8 cellular contexts compared by ENCODE assay signal in genomic region chr9:94213513-94214124, GRCh38. TPM values are rescaled to one million over a fixed set of nuclear protein-coding genes. Genes with fewer than 3 reads are reported as not detected.
DNase-seq lines count a peak whose midpoint lies in the region; TF ChIP-seq lines count a peak whose summit lies in the region.

No MANE protein-coding gene starts in this region.

- H3K4me3 Mint-ChIP-seq in activated T-helper 2 cell treated with anti-CD3 and anti-CD28 coated beads, Interferon-gamma antibody, Interleukin-2, Interleukin-4, amounts not matched to agents 10 μg/mL and 5 μg/mL and 100 μg/mL, durations not matched to agents 14 hours and 24 hours and 36 hours (ENCODE audit: low read depth) = no peak overlapping the region

- 16 to 26% methylated on average over 12 of the region's 12 CpGs for WGBS in testis, 2 donors

- intact Hi-C loops in activated T-helper 2 cell treated with anti-CD3 and anti-CD28 coated beads, Interferon-gamma antibody, Interleukin-2, Interleukin-4, amounts not matched to agents 10 μg/mL and 5 μg/mL and 100 μg/mL, durations not matched to agents 14 hours and 24 hours and 36 hours (cut with micrococcal nuclease) = loop anchor here (1.0 to 10.0 kb wide), 3 partner anchors 148 to 529 kb away; no protein-coding TSS in a partner anchor
- intact Hi-C loops in testis (cut with DNase I; ENCODE audit: low total_unique reads) = loop anchor here (10.0 kb wide), 1 partner anchor 149 kb away; no protein-coding TSS in a partner anchor

- no peaks in the 10 kb centered on the region for H3K4me1 ChIP-seq in testis

- H3K9me3 ChIP-seq in testis = no peaks in the 10 kb centered on the region

- H3K4me3 ChIP-seq in foreskin fibroblast (ENCODE audit: low read depth in 1 of 2, low read length in 2 of 2) (no peak overlapping the region), testis (no peak overlapping the region)

- DNase-seq in ELF-1 (ENCODE audit: low read depth, low spot score) (peak; percentile 81), HCEC 1CT (peak; percentile 65), MV-4-11 (lab: John Stamatoyannopoulos, UW) (peak; percentile 82), SHP77 treated with DMSO at 0.1 percent for 48 hours (lab: John Stamatoyannopoulos, UW) (peak; percentile 49), foreskin fibroblast (peak; percentile 57 to 85), occipital lobe (lab: John Stamatoyannopoulos, UW) (peak; percentile 46), testis (peak; percentile 85)
- peak; percentile 66 for DNase-seq in activated T-helper 2 cell treated with anti-CD3 and anti-CD28 coated beads, Interferon-gamma antibody, Interleukin-2, Interleukin-4, amounts not matched to agents 10 μg/mL and 5 μg/mL and 100 μg/mL, durations not matched to agents 14 hours and 24 hours and 36 hours (ENCODE audit: low spot score)

- peak; percentile 65 for TF ChIP-seq CTCF in foreskin fibroblast (IDR thresholded peaks at IDR 0.05; ENCODE audit: low read depth, low read length)
- TF ChIP-seq CTCF in testis (IDR thresholded peaks at IDR 0.05) = peak; percentile 83 to 86 (median 84)

- H3K27ac ChIP-seq in testis = no peak overlapping the region

- H3K36me3 Mint-ChIP-seq in activated T-helper 2 cell treated with anti-CD3 and anti-CD28 coated beads, Interferon-gamma antibody, Interleukin-2, Interleukin-4, amounts not matched to agents 10 μg/mL and 5 μg/mL and 100 μg/mL, durations not matched to agents 14 hours and 24 hours and 36 hours (ENCODE audit: low read depth) = no peaks in the 10 kb centered on the region

- no peaks in the 10 kb centered on the region for H3K9me3 Mint-ChIP-seq in activated T-helper 2 cell treated with anti-CD3 and anti-CD28 coated beads, Interferon-gamma antibody, Interleukin-2, Interleukin-4, amounts not matched to agents 10 μg/mL and 5 μg/mL and 100 μg/mL, durations not matched to agents 14 hours and 24 hours and 36 hours

- no peaks in the 10 kb centered on the region for H3K27me3 ChIP-seq in testis

- H3K36me3 ChIP-seq in testis (ENCODE audit: low read depth, missing control alignments) = no peaks in the 10 kb centered on the region

- peaks cover 9% of the 10 kb centered on the region for H3K27me3 Mint-ChIP-seq in activated T-helper 2 cell treated with anti-CD3 and anti-CD28 coated beads, Interferon-gamma antibody, Interleukin-2, Interleukin-4, amounts not matched to agents 10 μg/mL and 5 μg/mL and 100 μg/mL, durations not matched to agents 14 hours and 24 hours and 36 hours (ENCODE audit: low read depth)

- peaks cover 4% of the 10 kb centered on the region for H3K4me1 Mint-ChIP-seq in activated T-helper 2 cell treated with anti-CD3 and anti-CD28 coated beads, Interferon-gamma antibody, Interleukin-2, Interleukin-4, amounts not matched to agents 10 μg/mL and 5 μg/mL and 100 μg/mL, durations not matched to agents 14 hours and 24 hours and 36 hours (ENCODE audit: low read depth)

- H3K27ac Mint-ChIP-seq in activated T-helper 2 cell treated with anti-CD3 and anti-CD28 coated beads, Interferon-gamma antibody, Interleukin-2, Interleukin-4, amounts not matched to agents 10 μg/mL and 5 μg/mL and 100 μg/mL, durations not matched to agents 14 hours and 24 hours and 36 hours = no peak overlapping the region

- TF ChIP-seq POLR2A in testis (IDR thresholded peaks at IDR 0.05) = no peak

RNA-seq across cellular contexts. Expression of gene ZNF169, which starts 45.5 kb away (rescaled TPM):
- total RNA-seq in activated T-helper 2 cell treated with anti-CD3 and anti-CD28 coated beads, Interferon-gamma antibody, Interleukin-2, Interleukin-4, amounts not matched to agents 10 μg/mL and 5 μg/mL and 100 μg/mL, durations not matched to agents 14 hours and 24 hours and 36 hours = 8.9 and 9.0 TPM in 2 replicates
- 10.0 TPM for total RNA-seq in occipital lobe
- 10 to 100 TPM; 15.6 to 17.0 TPM for total RNA-seq in testis
- 5.7 TPM for polyA plus RNA-seq in testis (ENCODE audit: insufficient read depth, low read depth, low replicate concordance)
